9 cellular contexts compared by ENCODE assay signal in the genomic region with DNA sequence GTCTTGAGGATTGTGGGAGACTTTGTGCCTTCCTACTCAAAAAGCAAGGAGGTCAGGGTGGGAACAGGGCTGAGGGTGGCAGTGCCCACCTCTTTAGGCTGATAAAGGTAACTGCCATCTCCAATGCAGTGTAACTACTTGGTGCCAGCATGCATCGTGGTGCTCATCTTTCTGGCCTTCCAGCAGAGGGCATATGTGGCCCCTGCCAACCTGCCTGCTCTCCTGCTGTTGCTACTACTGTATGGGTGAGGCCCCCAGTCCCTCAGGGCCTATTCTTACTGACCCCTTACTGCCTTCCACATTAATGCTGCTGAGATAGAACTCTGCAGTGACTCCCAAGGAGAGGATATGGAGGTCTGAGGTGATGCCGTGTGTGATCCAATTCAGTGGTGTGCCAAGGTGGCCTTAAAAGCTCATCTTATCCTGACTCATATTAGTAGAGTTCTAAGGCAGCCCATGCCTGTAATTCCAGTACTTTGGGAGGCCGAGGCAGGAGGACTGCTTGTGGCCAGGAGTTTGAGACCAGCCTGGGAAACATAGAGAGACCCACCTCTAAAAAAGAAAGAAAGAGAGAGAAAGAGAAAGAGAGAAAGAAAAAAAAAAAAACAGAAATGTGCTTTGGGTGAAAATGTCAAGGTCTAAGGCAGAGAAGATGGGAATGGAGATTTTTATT. TPM values are rescaled to one million over a fixed set of nuclear protein-coding genes. Genes with fewer than 3 reads are reported as not detected.
DNase-seq lines count a peak whose midpoint lies in the region; ATAC-seq and TF ChIP-seq lines count a peak whose summit lies in the region.
"Had no signal": no experiment of that assay in that cellular context is flagged by ENCODE, and none has a peak within 500 bp of the region (broad histone marks: within the 10 kb centered on the region; RNA-seq: fewer than 3 reads in every experiment).

No MANE protein-coding gene starts in this region.

- TF ChIP-seq CTCF in endodermal cell (conservative IDR thresholded peaks at IDR 0.05) (peak; percentile 22), prostate gland (IDR thresholded peaks at IDR 0.05) (no peak)

- H3K27ac Mint-ChIP-seq in endodermal cell: no peak overlapping the region

- peaks cover 24% of the 10 kb centered on the region for H3K36me3 Mint-ChIP-seq in endodermal cell (ENCODE audit: low read depth)

- H3K9me3 Mint-ChIP-seq in endodermal cell: no peaks in the 10 kb centered on the region

- no peaks in the 10 kb centered on the region for H3K27me3 Mint-ChIP-seq in endodermal cell (ENCODE audit: insufficient read depth)

- H3K4me1 ChIP-seq in SJCRH30 (no peaks in the 10 kb centered on the region), endodermal cell (ENCODE audit: control insufficient read depth, insufficient read depth, low read length) (no peaks in the 10 kb centered on the region), prostate gland (replicated peaks) (no peaks in the 10 kb centered on the region)

- intact Hi-C loops in prostate gland (cut with DNase I): no loop called here

- H3K27ac ChIP-seq in SJCRH30: no peak overlapping the region
- no peak overlapping the region for H3K27ac ChIP-seq in endodermal cell (ENCODE audit: low read depth, low read length)
- H3K27ac ChIP-seq in prostate gland: no peak overlapping the region

- WGBS in endodermal cell (ENCODE audit: insufficient coverage in 1 of 2, insufficient read length in 1 of 2), 2 experiments: 80 to 90% methylated on average over 3 of the region's 3 CpGs
- 50% methylated on average over 3 of the region's 3 CpGs for WGBS in prostate gland

- H3K4me1 Mint-ChIP-seq in endodermal cell: no peaks in the 10 kb centered on the region

- no peak overlapping the region for H3K4me3 Mint-ChIP-seq in endodermal cell

- H3K27me3 ChIP-seq in SJCRH30: no peaks in the 10 kb centered on the region
- no peaks in the 10 kb centered on the region for H3K27me3 ChIP-seq in endodermal cell (ENCODE audit: control insufficient read depth, insufficient read depth, low read length, poor library complexity, severe bottlenecking)
- no peaks in the 10 kb centered on the region for H3K27me3 ChIP-seq in prostate gland (replicated peaks; ENCODE audit: insufficient read depth)

- H3K9ac ChIP-seq in endodermal cell (ENCODE audit: extremely low read depth, low read length, poor library complexity, severe bottlenecking): no peak overlapping the region

- H3K36me3 ChIP-seq in SJCRH30 (no peaks in the 10 kb centered on the region), endodermal cell (ENCODE audit: control insufficient read depth, insufficient read depth, low read length) (peaks cover 37% of the 10 kb centered on the region), prostate gland (no peaks in the 10 kb centered on the region)

- no peak for TF ChIP-seq POLR2A in prostate gland (IDR thresholded peaks at IDR 0.05)

- H3K4me3 ChIP-seq in SJCRH30 (no peak overlapping the region), endodermal cell (ENCODE audit: low read length) (no peak overlapping the region), prostate gland (no peak overlapping the region)

- ATAC-seq in HG03342 (IDR thresholded peaks at IDR 0.05; ENCODE audit: unreplicated experiment): no peak
- ATAC-seq in HG03520 (IDR thresholded peaks at IDR 0.05; ENCODE audit: unreplicated experiment): no peak
- ATAC-seq: sciatic nerve had no signal

- peak; percentile 44 for DNase-seq in stimulated activated CD4-positive, alpha-beta T cell treated with anti-CD3 and anti-CD28 coated beads, Interleukin-4, amount 100 ng/mL, for 1 hour
- DNase-seq in stimulated activated CD4-positive, alpha-beta T cell treated with anti-CD3 and anti-CD28 coated beads, Interleukin-1b, Interleukin-23, amount 100 ng/mL, for 48 hours: no peak
- DNase-seq in SJCRH30 (peak; percentile 52 to 66), endodermal cell (peak; percentile 69), NCI-H146 treated with DMSO at 0.1 percent for 48 hours (lab: John Stamatoyannopoulos, UW; ENCODE audit: unreplicated experiment) (no peak), prostate gland (ENCODE audit: low spot score) (no peak)

- H3K9me3 ChIP-seq in SJCRH30 (replicated peaks) (peaks cover 9% of the 10 kb centered on the region), endodermal cell (ENCODE audit: control insufficient read depth, low read length) (peaks cover 18% of the 10 kb centered on the region), prostate gland (peaks cover 6% of the 10 kb centered on the region)

RNA-seq across cellular contexts. Expression of gene ARHGAP45, which starts 9.6 kb away (rescaled TPM):
- total RNA-seq in SJCRH30 (2014; rRNA removed; shearing (Covaris generic)): 2.9 TPM in 2 replicates
- total RNA-seq in endodermal cell (10 to 100 TPM; 14.8 to 17.1 TPM), prostate gland (10 to 100 TPM in 1 of 2 donors, 1 to 10 TPM in 1; 8.9 to 26.2 TPM)
- 5.9 TPM for polyA plus RNA-seq in endodermal cell (2013, experiment 1 of 2)
- polyA plus RNA-seq in endodermal cell (2013, experiment 2 of 2): 4.8 TPM

RNA-seq across cellular contexts. Expression of gene ABCA7, which starts 17.4 kb away (rescaled TPM):
- total RNA-seq in SJCRH30 (2014; rRNA removed; shearing (Covaris generic)): 7.8 and 11.0 TPM in 2 replicates
- total RNA-seq in endodermal cell (10 to 100 TPM; 67.2 to 68.7 TPM), prostate gland (10 to 100 TPM; 16.2 to 25.1 TPM)
- polyA plus RNA-seq in endodermal cell (2013, experiment 1 of 2): 16.2 TPM
- polyA plus RNA-seq in endodermal cell (2013, experiment 2 of 2): 16.2 TPM

RNA-seq across cellular contexts. Expression of gene CNN2, which starts 30.9 kb away (rescaled TPM):
- total RNA-seq in SJCRH30 (2014; rRNA removed; shearing (Covaris generic)): 87.2 and 91.4 TPM in 2 replicates
- total RNA-seq in endodermal cell: 100 to 1,000 TPM; 426 to 469 TPM
- 225 TPM for polyA plus RNA-seq in endodermal cell (2013, experiment 1 of 2)
- 200 TPM for polyA plus RNA-seq in endodermal cell (2013, experiment 2 of 2)
- total RNA-seq in prostate gland: 100 to 1,000 TPM in 1 of 2 donors, 10 to 100 TPM in 1; 82.9 to 101 TPM

RNA-seq across cellular contexts. Expression of gene RNU6-2, which starts 36.0 kb away (rescaled TPM):
- total RNA-seq in SJCRH30 (2014; rRNA removed; shearing (Covaris generic)): not detected in 2 replicates
- total RNA-seq in endodermal cell (not detected), prostate gland (not detected)
- under 0.01 TPM for polyA plus RNA-seq in endodermal cell (2013, experiment 1 of 2)
- under 0.01 TPM for polyA plus RNA-seq in endodermal cell (2013, experiment 2 of 2)
- total RNA-seq: sciatic nerve had no signal

RNA-seq across cellular contexts. Expression of gene TMEM259, which starts 36.4 kb away (rescaled TPM):
- 61.0 and 66.8 TPM in 2 replicates for total RNA-seq in SJCRH30 (2014; rRNA removed; shearing (Covaris generic))
- total RNA-seq in endodermal cell (100 to 1,000 TPM; 157 to 176 TPM), prostate gland (100 to 1,000 TPM; 216 to 377 TPM)
- polyA plus RNA-seq in endodermal cell (2013, experiment 1 of 2): 146 TPM
- polyA plus RNA-seq in endodermal cell (2013, experiment 2 of 2): 122 TPM

Comparison
In these comparisons a context has a peak if more than half of its experiments do, and no peak if none do; other contexts are left out.
1. DNase-seq: peak in stimulated activated CD4-positive, alpha-beta T cell treated with anti-CD3 and anti-CD28 coated beads, Interleukin-4, amount 100 ng/mL, for 1 hour (single experiment), SJCRH30 (2 of 2) and endodermal cell (single experiment); none in stimulated activated CD4-positive, alpha-beta T cell treated with anti-CD3 and anti-CD28 coated beads, Interleukin-1b, Interleukin-23, amount 100 ng/mL, for 48 hours (single experiment), NCI-H146 treated with DMSO at 0.1 percent for 48 hours (single experiment) and prostate gland (single experiment).